8 cellular contexts compared by ENCODE assay signal in the genomic region with DNA sequence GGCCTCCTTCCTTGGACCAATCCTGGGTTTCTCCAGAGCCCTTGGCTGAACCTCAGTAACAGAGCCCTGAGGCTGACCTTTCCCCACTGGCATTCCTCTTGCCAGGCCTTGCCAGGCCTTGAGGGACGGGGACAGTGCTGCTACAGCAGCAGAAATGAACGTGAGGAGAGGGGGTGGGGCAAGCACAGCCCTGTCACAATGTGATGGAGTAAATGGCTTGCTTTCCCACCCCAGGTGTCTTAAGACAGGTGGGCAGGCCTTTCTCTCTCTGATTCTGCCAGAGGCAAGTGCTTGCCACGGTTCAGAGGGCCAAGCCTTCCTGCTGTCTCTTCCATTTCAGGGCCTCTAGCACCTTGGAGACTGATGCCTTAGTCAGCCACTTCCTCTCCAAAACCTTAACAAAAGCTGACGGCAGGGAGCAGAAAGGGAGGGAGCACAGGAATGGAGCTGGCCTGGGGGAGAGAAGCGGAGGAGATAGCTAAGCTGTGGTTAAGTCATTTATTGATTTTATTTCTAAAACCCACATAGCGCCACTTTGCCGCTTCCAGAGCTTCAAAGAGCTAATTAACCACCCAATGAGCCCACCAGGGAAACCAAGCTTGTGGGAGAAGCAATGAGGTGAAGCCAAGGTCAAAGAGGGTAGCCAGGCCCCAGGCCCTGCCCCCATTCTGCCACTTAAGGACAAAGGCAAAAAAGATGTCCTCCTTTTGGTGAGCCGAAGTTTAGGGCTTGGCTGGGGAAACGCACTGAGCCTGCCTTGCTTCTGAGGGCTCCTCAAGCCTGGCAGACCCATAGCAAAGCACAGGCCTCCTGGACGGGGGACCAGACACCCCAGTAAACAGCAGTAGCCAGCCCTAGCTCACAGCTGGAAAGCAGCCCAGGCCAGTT. TPM values are rescaled to one million over a fixed set of nuclear protein-coding genes. Genes with fewer than 3 reads are reported as not detected.
DNase-seq lines count a peak whose midpoint lies in the region; ATAC-seq, FAIRE-seq and TF ChIP-seq lines count a peak whose summit lies in the region.

No MANE protein-coding gene starts in this region.

- peaks cover 30% of the 10 kb centered on the region for H3K27me3 Mint-ChIP-seq in neural crest cell (ENCODE audit: low read depth)

- peak overlapping the region; percentile 52; the same call in 1 of the 2 replicates for H3K4me2 ChIP-seq in SK-N-SH

- TF ChIP-seq EP300 in SK-N-SH (IDR thresholded peaks at IDR 0.05; ENCODE audit: borderline replicate concordance in 1 of 2, low read depth in 1 of 2, low read length in 1 of 2): no peak

- H3K4me3 ChIP-seq in SK-N-SH (ENCODE audit: low read depth in 2 of 2, low read length in 1 of 2) (no peak overlapping the region), esophagus (ENCODE audit: low read depth in 1 of 2, low read length in 2 of 2) (no peak overlapping the region), small intestine (ENCODE audit: low read depth in 1 of 2, low read length in 2 of 2) (no peak overlapping the region)

- H3K27ac Mint-ChIP-seq in neural crest cell (ENCODE audit: unreplicated experiment): peak overlapping the region; percentile 54

- WGBS in SK-N-SH (ENCODE audit: low lambda C conversion rate): 74% methylated on average over 8 of the region's 10 CpGs
- 27 to 31% methylated on average over 10 of the region's 10 CpGs for WGBS in esophagus, 2 donors
- WGBS in small intestine, 3 donors: 47 to 55% (median 52%) methylated on average over 10 of the region's 10 CpGs

- H3K4me3 Mint-ChIP-seq in neural crest cell: peak overlapping the region; percentile 32

- no peak for DNase-seq in activated CD4-positive, CD25-positive, alpha-beta regulatory T cell (lab: John Stamatoyannopoulos, UW)
- DNase-seq in SK-N-SH (peak; percentile 20), neural crest cell (ENCODE audit: low read depth, low spot score) (no peak), small intestine (no peak), NK-92 (lab: John Stamatoyannopoulos, UW; ENCODE audit: unreplicated experiment) (no peak), erythroblast (lab: John Stamatoyannopoulos, UW) (no peak)

- peaks cover 38 to 55% of the 10 kb centered on the region in 2 experiments for H3K36me3 ChIP-seq in SK-N-SH (replicated peaks in 1 of 2; ENCODE audit: control insufficient read depth in 1 of 2, insufficient read depth in 2 of 2, low read length in 1 of 2)
- peaks cover 15 to 51% of the 10 kb centered on the region in 2 donors for H3K36me3 ChIP-seq in esophagus (ENCODE audit: control insufficient read depth in 2 of 2, insufficient read depth in 2 of 2, low read length in 1 of 2)
- H3K36me3 ChIP-seq in small intestine (ENCODE audit: control insufficient read depth in 2 of 2, insufficient read depth in 2 of 2, low read length in 2 of 2): peaks cover 23 to 27% of the 10 kb centered on the region in 2 donors

- H3K4me1 ChIP-seq in SK-N-SH (ENCODE audit: control insufficient read depth in 1 of 2, insufficient read depth in 2 of 2, low read depth in 1 of 2, low read length in 1 of 2) (peaks cover 19 to 23% of the 10 kb centered on the region in 2 experiments; a peak in 3 of 4 replicates), esophagus (ENCODE audit: control insufficient read depth in 2 of 2, insufficient read depth in 2 of 2, low read length in 1 of 2) (peaks cover 8 to 12% of the 10 kb centered on the region in 2 donors), small intestine (ENCODE audit: control insufficient read depth in 2 of 2, insufficient read depth in 1 of 2, low read depth in 1 of 2, low read length in 1 of 2) (peaks cover 0 to 2% of the 10 kb centered on the region in 2 donors)

- H3K9me3 ChIP-seq in SK-N-SH (no peaks in the 10 kb centered on the region), esophagus (ENCODE audit: control insufficient read depth in 2 of 2, insufficient read depth in 1 of 2, low read depth in 1 of 2, low read length in 1 of 2) (no peaks in the 10 kb centered on the region), small intestine (ENCODE audit: control insufficient read depth, low read depth) (no peaks in the 10 kb centered on the region)

- TF ChIP-seq RAD21 in SK-N-SH (IDR thresholded peaks at IDR 0.05; ENCODE audit: low read length): no peak

- TF ChIP-seq CTCF in SK-N-SH (IDR thresholded peaks at IDR 0.05): no peak
- no peak for TF ChIP-seq CTCF in neural crest cell (conservative IDR thresholded peaks at IDR 0.05)

- H3K36me3 Mint-ChIP-seq in neural crest cell (ENCODE audit: low read depth): peaks cover 34% of the 10 kb centered on the region

- peak; percentile 18 to 22 for ATAC-seq in activated CD4-positive, CD25-positive, alpha-beta regulatory T cell treated with anti-CD3 and anti-CD28 coated beads, Interleukin-2, amount 50 U/mL, for 24 hours

- peaks cover 65% of the 10 kb centered on the region for H3K4me1 Mint-ChIP-seq in neural crest cell

- H3K27me3 ChIP-seq in SK-N-SH (ENCODE audit: insufficient read depth): no peaks in the 10 kb centered on the region
- H3K27me3 ChIP-seq in esophagus (ENCODE audit: control insufficient read depth in 1 of 2, insufficient read depth in 2 of 2, low read length in 2 of 2): no peaks in the 10 kb centered on the region
- no peaks in the 10 kb centered on the region for H3K27me3 ChIP-seq in small intestine (ENCODE audit: control insufficient read depth in 2 of 2, insufficient read depth in 2 of 2, low read length in 2 of 2)

- TF ChIP-seq POLR2A in erythroblast (IDR thresholded peaks at IDR 0.05; ENCODE audit: low read length): no peak

- H3K27ac ChIP-seq in SK-N-SH (ENCODE audit: low read depth in 2 of 2, low read length in 1 of 2) (peak overlapping the region; percentile 24 to 39; a peak in 2 of 4 replicates), esophagus (ENCODE audit: low read depth in 2 of 2, low read length in 1 of 2) (peak overlapping the region; percentile 45 to 82), small intestine (ENCODE audit: low read depth in 1 of 2, low read length in 1 of 2) (peak overlapping the region in 1 of 2 donors; percentile 17)

- CTCF ChIA-PET in SK-N-SH (lab: Yijun Ruan, JAX): interaction anchor here (0.9 to 2.8 kb wide), 9 partner anchors 8 to 313 kb away, joined by 3 to 11 read pairs (median 4); a partner anchor contains a TSS

- no peak overlapping the region for H2AFZ ChIP-seq in SK-N-SH (ENCODE audit: low read depth)

- no peak for FAIRE-seq in small intestine (lab: Jason Lieb, UNC)

- no peaks in the 10 kb centered on the region for H3K9me2 ChIP-seq in SK-N-SH

- H4K20me1 ChIP-seq in SK-N-SH (ENCODE audit: insufficient read depth): peaks cover 49% of the 10 kb centered on the region

- peaks cover 44% of the 10 kb centered on the region for H3F3A ChIP-seq in SK-N-SH (replicated peaks; ENCODE audit: insufficient read depth)

- H3K9ac ChIP-seq in SK-N-SH: no peak overlapping the region; the same call in 1 of the 2 replicates

- H3K79me2 ChIP-seq in SK-N-SH (ENCODE audit: insufficient read depth): peaks cover 22% of the 10 kb centered on the region; the same call in 1 of the 2 replicates

- H3K9me3 Mint-ChIP-seq in neural crest cell: no peaks in the 10 kb centered on the region

- POLR2A ChIA-PET in SK-N-SH (lab: Yijun Ruan, JAX): no interaction called here

TF ChIP-seq in SK-N-SH, 30 proteins besides CTCF, POLR2A, EP300 and RAD21:
- TF ChIP-seq TAF1 (IDR thresholded peaks at IDR 0.05; ENCODE audit: borderline replicate concordance, low read depth, low read length): no peak
- TF ChIP-seq, protein P1, sequence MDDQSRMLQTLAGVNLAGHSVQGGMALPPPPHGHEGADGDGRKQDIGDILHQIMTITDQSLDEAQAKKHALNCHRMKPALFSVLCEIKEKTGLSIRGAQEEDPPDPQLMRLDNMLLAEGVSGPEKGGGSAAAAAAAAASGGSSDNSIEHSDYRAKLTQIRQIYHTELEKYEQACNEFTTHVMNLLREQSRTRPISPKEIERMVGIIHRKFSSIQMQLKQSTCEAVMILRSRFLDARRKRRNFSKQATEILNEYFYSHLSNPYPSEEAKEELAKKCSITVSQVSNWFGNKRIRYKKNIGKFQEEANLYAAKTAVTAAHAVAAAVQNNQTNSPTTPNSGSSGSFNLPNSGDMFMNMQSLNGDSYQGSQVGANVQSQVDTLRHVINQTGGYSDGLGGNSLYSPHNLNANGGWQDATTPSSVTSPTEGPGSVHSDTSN (IDR thresholded peaks at IDR 0.05): 0 out of 2 replicates have a peak, but pooled peaks have one; percentile 19

RNA-seq across cellular contexts. Expression of a gene that starts 3.4 kb away (rescaled TPM):
- polyA plus RNA-seq in SK-N-SH (2012; rRNA removed): 0.08 TPM in 2 replicates
- polyA plus RNA-seq in SK-N-SH (2012; cell fraction: cytosol; rRNA removed): 0.03 and 0.05 TPM in 2 replicates
- polyA plus RNA-seq in SK-N-SH (2012; cell fraction: nucleus; rRNA removed): 0.21 and 0.23 TPM in 2 replicates
- polyA plus RNA-seq in esophagus: 1 to 10 TPM; 1.2 to 1.7 TPM
- total RNA-seq in neural crest cell: 1.2 TPM in 2 replicates
- polyA plus RNA-seq in small intestine: 1 to 10 TPM in 2 of 3 donors, under 1 TPM in 1; 0.54 to 1.5 (median 1.1) TPM

RNA-seq across cellular contexts. Expression of a gene that starts 15.2 kb away (rescaled TPM):
- 59.4 and 66.3 TPM in 2 replicates for polyA plus RNA-seq in SK-N-SH (2012; rRNA removed)
- polyA plus RNA-seq in SK-N-SH (2012; cell fraction: cytosol; rRNA removed): 60.8 and 62.6 TPM in 2 replicates
- polyA plus RNA-seq in SK-N-SH (2012; cell fraction: nucleus; rRNA removed): 316 TPM in 2 replicates
- 10 to 100 TPM; 79.0 to 88.0 TPM for polyA plus RNA-seq in esophagus
- 578 and 592 TPM in 2 replicates for total RNA-seq in neural crest cell
- 10 to 100 TPM; 69.8 to 90.3 (median 76.7) TPM for polyA plus RNA-seq in small intestine

RNA-seq across cellular contexts. Expression of a gene that starts 19.2 kb away (rescaled TPM):
- polyA plus RNA-seq in SK-N-SH (2012; rRNA removed): 1.6 and 2.2 TPM in 2 replicates
- polyA plus RNA-seq in SK-N-SH (2012; cell fraction: cytosol; rRNA removed): 0.50 and 0.92 TPM in 2 replicates
- polyA plus RNA-seq in SK-N-SH (2012; cell fraction: nucleus; rRNA removed): 10.3 and 12.9 TPM in 2 replicates
- polyA plus RNA-seq in esophagus: 10 to 100 TPM in 1 of 2 donors, 1 to 10 TPM in 1; 7.9 to 13.0 TPM
- 0.93 and 1.5 TPM in 2 replicates for total RNA-seq in neural crest cell
- 10 to 100 TPM in 1 of 3 donors, 1 to 10 TPM in 2; 2.9 to 14.6 (median 4.6) TPM for polyA plus RNA-seq in small intestine

RNA-seq across cellular contexts. Expression of a gene that starts 39.9 kb away (rescaled TPM):
- 17.4 and 20.0 TPM in 2 replicates for polyA plus RNA-seq in SK-N-SH (2012; rRNA removed)
- 6.5 and 10.8 TPM in 2 replicates for polyA plus RNA-seq in SK-N-SH (2012; cell fraction: cytosol; rRNA removed)
- 52.1 and 63.7 TPM in 2 replicates for polyA plus RNA-seq in SK-N-SH (2012; cell fraction: nucleus; rRNA removed)
- 1 to 10 TPM; 4.7 to 7.5 TPM for polyA plus RNA-seq in esophagus
- total RNA-seq in neural crest cell: 13.1 and 14.6 TPM in 2 replicates
- polyA plus RNA-seq in small intestine: 10 to 100 TPM in 1 of 3 donors, 1 to 10 TPM in 2; 9.2 to 13.6 (median 9.7) TPM

RNA-seq across cellular contexts. Expression of a gene that starts 40.2 kb away (rescaled TPM):
- polyA plus RNA-seq in SK-N-SH (2012; rRNA removed) (0.15 TPM in 2 replicates), esophagus (under 1 TPM; 0.24 to 0.44 TPM), small intestine (1 to 10 TPM in 2 of 3 donors, under 1 TPM in 1; 0.45 to 4.4 (median 1.1) TPM)
- polyA plus RNA-seq in SK-N-SH (2012; cell fraction: cytosol; rRNA removed): 0.09 and 1.4 TPM in 2 replicates
- 0.06 and 0.54 TPM in 2 replicates for polyA plus RNA-seq in SK-N-SH (2012; cell fraction: nucleus; rRNA removed)
- total RNA-seq in neural crest cell: 8.5 and 10.0 TPM in 2 replicates
